Comparison of ENCODE assay signal across 23 cellular contexts in genomic region chr22:42770448-42770726, GRCh38. TPM values are rescaled to one million over a fixed set of nuclear protein-coding genes. Genes with fewer than 3 reads are reported as not detected.
A peak's percentile ranks its signal among the peaks of the same experiment; 100 is the strongest.
DNase-seq lines count a peak whose midpoint lies in the region; TF ChIP-seq lines count a peak whose summit lies in the region.
"Had no signal": no experiment of that assay in that cellular context is flagged by ENCODE, and none has a peak within 500 bp of the region (broad histone marks: within the 10 kb centered on the region; RNA-seq: fewer than 3 reads in every experiment).

No MANE protein-coding gene starts in this region.

- TF ChIP-seq CTCF in OCI-LY3 (IDR thresholded peaks at IDR 0.05; ENCODE audit: low read depth, low read length) (no peak), fibroblast of lung (conservative IDR thresholded peaks at IDR 0.05 in 1 of 2, IDR thresholded peaks at IDR 0.05 in 1 of 2; ENCODE audit: low read depth in 1 of 2, low read length in 2 of 2) (no peak)

- H3K36me3 ChIP-seq in BLaER1 treated with 17β-estradiol and CSF1 and Interleukin-3, amounts not matched to agents 10 nM and 100 nM: no peaks in the 10 kb centered on the region
- H3K36me3 ChIP-seq in OCI-LY3 (replicated peaks; ENCODE audit: low read depth, low read length): no peaks in the 10 kb centered on the region
- H3K36me3 ChIP-seq in fibroblast of lung (ENCODE audit: control insufficient read depth, insufficient read depth, low read length): no peaks in the 10 kb centered on the region
- H3K36me3 ChIP-seq in skeletal muscle satellite cell (ENCODE audit: insufficient read depth, low read length): no peaks in the 10 kb centered on the region
- H3K36me3 ChIP-seq: ascending aorta, heart left ventricle had no signal

- H3K27me3 ChIP-seq in BLaER1 treated with 17β-estradiol and CSF1 and Interleukin-3, amounts not matched to agents 10 nM and 100 nM: peaks cover 0 to 48% (median 0%) of the 10 kb centered on the region in 11 experiments; a peak in 7 of 22 replicates
- H3K27me3 ChIP-seq in OCI-LY3 (ENCODE audit: low read depth, low read length) (peaks cover 26% of the 10 kb centered on the region; the same call in 1 of the 2 replicates), fibroblast of lung (ENCODE audit: control insufficient read depth, insufficient read depth, low read length) (no peaks in the 10 kb centered on the region), skeletal muscle satellite cell (ENCODE audit: control insufficient read depth, insufficient read depth, low read length) (no peaks in the 10 kb centered on the region)
- H3K27me3 ChIP-seq: ascending aorta, heart left ventricle had no signal

- no peaks in the 10 kb centered on the region for H3K4me1 Mint-ChIP-seq in T-helper 2 cell treated with Interferon-gamma antibody and Interleukin-4, amounts not matched to agents 5 μg/mL and 100 μg/mL, for 36 hours (ENCODE audit: low read depth)
- H3K4me1 Mint-ChIP-seq: activated naive CD4-positive, alpha-beta T cell treated with anti-CD3 and anti-CD28 coated beads, Interleukin-2, amount 10 ng/mL, durations not matched to agents 7 days and 5 days had no signal

- H3K79me2 ChIP-seq in OCI-LY3 (ENCODE audit: low read length) (no peaks in the 10 kb centered on the region), fibroblast of lung (ENCODE audit: control insufficient read depth, insufficient read depth, low read length) (no peaks in the 10 kb centered on the region)

- peak overlapping the region in 2 of 11 experiments; percentile 44 to 54; a peak in 2 of 22 replicates for H3K27ac ChIP-seq in BLaER1 treated with 17β-estradiol and CSF1 and Interleukin-3, amounts not matched to agents 10 nM and 100 nM
- H3K27ac ChIP-seq in OCI-LY3 (ENCODE audit: low read length) (peak overlapping the region; percentile 32; the same call in 1 of the 2 replicates), fibroblast of lung (ENCODE audit: insufficient read depth, low read length) (no peak overlapping the region)
- H3K27ac ChIP-seq: ascending aorta, KMS-11 had no signal

- no peaks in the 10 kb centered on the region for H3K27me3 Mint-ChIP-seq in T-helper 2 cell treated with Interferon-gamma antibody and Interleukin-4, amounts not matched to agents 5 μg/mL and 100 μg/mL, for 36 hours (ENCODE audit: low read depth)
- H3K27me3 Mint-ChIP-seq: activated CD8-positive, alpha-beta T cell treated with anti-CD3 and anti-CD28 coated beads for 36 hours had no signal

- no peak overlapping the region; a peak in 1 of 22 replicates for H3K9ac ChIP-seq in BLaER1 treated with 17β-estradiol and CSF1 and Interleukin-3, amounts not matched to agents 10 nM and 100 nM
- H3K9ac ChIP-seq in OCI-LY3 (ENCODE audit: low read length) (peak overlapping the region; percentile 51), fibroblast of lung (ENCODE audit: insufficient read depth, low read length) (no peak overlapping the region), skeletal muscle satellite cell (ENCODE audit: low read depth, low read length) (no peak overlapping the region)
- H3K9ac ChIP-seq: KMS-11 had no signal

- H2AFZ ChIP-seq in OCI-LY3 (ENCODE audit: low read depth, low read length) (no peak overlapping the region), fibroblast of lung (ENCODE audit: low read length) (no peak overlapping the region)

- H3K9me3 Mint-ChIP-seq in T-helper 2 cell treated with Interferon-gamma antibody and Interleukin-4, amounts not matched to agents 5 μg/mL and 100 μg/mL, for 36 hours: no peaks in the 10 kb centered on the region
- H3K9me3 Mint-ChIP-seq: activated CD8-positive, alpha-beta T cell treated with anti-CD3 and anti-CD28 coated beads for 36 hours; activated naive CD4-positive, alpha-beta T cell treated with anti-CD3 and anti-CD28 coated beads, Interleukin-2, amount 10 ng/mL, durations not matched to agents 7 days and 5 days; activated T-cell treated with anti-CD3 and anti-CD28 coated beads, Interleukin-2, amount 50 U/mL, for 24 hours; effector memory CD8-positive, alpha-beta T cell; naive thymus-derived CD8-positive, alpha-beta T cell had no signal

- H3K9me3 ChIP-seq in BLaER1 treated with 17β-estradiol and CSF1 and Interleukin-3, amounts not matched to agents 10 nM and 100 nM (replicated peaks in 1 of 11): 0 out of 22 replicates have a peak, but pooled peaks cover 0 to 5% (median 0%) of the 10 kb centered on the region in 11 experiments
- H3K9me3 ChIP-seq in OCI-LY3 (ENCODE audit: insufficient read depth, low read length) (no peaks in the 10 kb centered on the region), fibroblast of lung (ENCODE audit: control insufficient read depth, insufficient read depth, low read depth, low read length) (no peaks in the 10 kb centered on the region), skeletal muscle satellite cell (replicated peaks; ENCODE audit: low read length) (no peaks in the 10 kb centered on the region)
- H3K9me3 ChIP-seq: ascending aorta, heart left ventricle had no signal

- H3K27ac Mint-ChIP-seq in T-helper 2 cell treated with Interferon-gamma antibody and Interleukin-4, amounts not matched to agents 5 μg/mL and 100 μg/mL, for 36 hours: no peak overlapping the region
- H3K27ac Mint-ChIP-seq: activated CD8-positive, alpha-beta T cell treated with anti-CD3 and anti-CD28 coated beads for 36 hours; activated naive CD4-positive, alpha-beta T cell treated with anti-CD3 and anti-CD28 coated beads, Interleukin-2, amount 10 ng/mL, durations not matched to agents 7 days and 5 days; activated T-cell treated with anti-CD3 and anti-CD28 coated beads, Interleukin-2, amount 50 U/mL, for 24 hours; effector memory CD8-positive, alpha-beta T cell had no signal

- H3K4me3 Mint-ChIP-seq in T-helper 2 cell treated with Interferon-gamma antibody and Interleukin-4, amounts not matched to agents 5 μg/mL and 100 μg/mL, for 36 hours: no peak overlapping the region
- H3K4me3 Mint-ChIP-seq: activated CD8-positive, alpha-beta T cell treated with anti-CD3 and anti-CD28 coated beads for 36 hours; activated naive CD4-positive, alpha-beta T cell treated with anti-CD3 and anti-CD28 coated beads, Interleukin-2, amount 10 ng/mL, durations not matched to agents 7 days and 5 days; activated T-cell treated with anti-CD3 and anti-CD28 coated beads, Interleukin-2, amount 50 U/mL, for 24 hours; effector memory CD8-positive, alpha-beta T cell; naive thymus-derived CD8-positive, alpha-beta T cell had no signal

- peaks cover 21 to 61% (median 56%) of the 10 kb centered on the region in 10 experiments for H3K4me1 ChIP-seq in BLaER1 treated with 17β-estradiol and CSF1 and Interleukin-3, amounts not matched to agents 10 nM and 100 nM
- peaks cover 54% of the 10 kb centered on the region for H3K4me1 ChIP-seq in OCI-LY3 (ENCODE audit: low read length)
- H3K4me1 ChIP-seq in fibroblast of lung (ENCODE audit: control insufficient read depth, extremely low read depth, insufficient read depth, low read length): peaks cover 12% of the 10 kb centered on the region
- peaks cover 19% of the 10 kb centered on the region for H3K4me1 ChIP-seq in skeletal muscle satellite cell (ENCODE audit: control insufficient read depth, insufficient read depth, low read length)

- peak overlapping the region; percentile 79 to 95 (median 89) for H3K4me2 ChIP-seq in BLaER1 treated with 17β-estradiol and CSF1 and Interleukin-3, amounts not matched to agents 10 nM and 100 nM
- H3K4me2 ChIP-seq in OCI-LY3 (ENCODE audit: low read length) (peak overlapping the region; percentile 93), fibroblast of lung (ENCODE audit: extremely low read depth, insufficient read depth, low read length) (peak overlapping the region; percentile 53), skeletal muscle satellite cell (ENCODE audit: low read length) (peak overlapping the region; percentile 82)
- H3K4me2 ChIP-seq: KMS-11 had no signal

- no peak overlapping the region for H3K4me3 ChIP-seq in BLaER1 treated with 17β-estradiol and CSF1 and Interleukin-3, amounts not matched to agents 10 nM and 100 nM
- H3K4me3 ChIP-seq in OCI-LY3 (ENCODE audit: low read length): peak overlapping the region; percentile 74
- H3K4me3 ChIP-seq in fibroblast of lung (replicated peaks in 1 of 4; ENCODE audit: control extremely low read depth in 1 of 4, insufficient read depth in 1 of 4, low read depth in 3 of 4, low read length in 4 of 4): peak overlapping the region in 1 of 4 experiments; percentile 35
- no peak overlapping the region for H3K4me3 ChIP-seq in skeletal muscle satellite cell (ENCODE audit: low read length)
- H3K4me3 ChIP-seq: lung had no signal

- DNase-seq in fibroblast of lung (ENCODE audit: low read depth in 2 of 2) (no peak), hypothalamus (lab: John Stamatoyannopoulos, UW) (no peak), NCI-H2171 (lab: John Stamatoyannopoulos, UW) (no peak), A172 (ENCODE audit: low spot score) (no peak)
- no peak for DNase-seq in T-helper 2 cell treated with Interferon-gamma antibody and Interleukin-4, amounts not matched to agents 5 μg/mL and 100 μg/mL, for 36 hours (ENCODE audit: low spot score)
- DNase-seq: activated CD8-positive, alpha-beta T cell treated with anti-CD3 and anti-CD28 coated beads for 36 hours; activated naive CD4-positive, alpha-beta T cell treated with anti-CD3 and anti-CD28 coated beads, Interleukin-2, amount 10 ng/mL, durations not matched to agents 7 days and 5 days; activated T-cell treated with anti-CD3 and anti-CD28 coated beads, Interleukin-2, amount 50 U/mL, for 24 hours; effector memory CD8-positive, alpha-beta T cell; naive thymus-derived CD8-positive, alpha-beta T cell; NCI-H1092 treated with DMSO at 0.1 percent for 48 hours; NCI-H526 treated with DMSO at 0.1 percent for 48 hours; posterior cingulate gyrus; SHP77; stimulated activated CD8-positive, alpha-beta memory T cell treated with anti-CD3 and anti-CD28 coated beads, Interleukin-4, amount 100 ng/mL, for 48 hours; T-helper 1 cell had no signal

- H4K20me1 ChIP-seq in BLaER1 treated with 17β-estradiol and CSF1 and Interleukin-3, amounts not matched to agents 10 nM and 100 nM: peaks cover 0 to 50% (median 0%) of the 10 kb centered on the region in 11 experiments; a peak in 6 of 22 replicates
- no peaks in the 10 kb centered on the region for H4K20me1 ChIP-seq in OCI-LY3 (ENCODE audit: insufficient read depth, low read length)
- no peaks in the 10 kb centered on the region for H4K20me1 ChIP-seq in fibroblast of lung (ENCODE audit: control insufficient read depth, extremely low read depth, insufficient read depth, low read length)

- H3K36me3 Mint-ChIP-seq in T-helper 2 cell treated with Interferon-gamma antibody and Interleukin-4, amounts not matched to agents 5 μg/mL and 100 μg/mL, for 36 hours (ENCODE audit: low read depth): no peaks in the 10 kb centered on the region
- H3K36me3 Mint-ChIP-seq: activated naive CD4-positive, alpha-beta T cell treated with anti-CD3 and anti-CD28 coated beads, Interleukin-2, amount 10 ng/mL, durations not matched to agents 7 days and 5 days; naive thymus-derived CD8-positive, alpha-beta T cell had no signal

RNA-seq across cellular contexts. Expression of gene A4GALT, which starts 49.7 kb away (rescaled TPM):
- 14.9 and 16.2 TPM in 2 replicates for total RNA-seq in fibroblast of lung
- polyA plus RNA-seq in fibroblast of lung: 6.8 and 9.3 TPM in 2 replicates
- 12.8 and 19.4 TPM in 2 replicates for polyA plus RNA-seq in fibroblast of lung (2012)
- 11.3 and 13.5 TPM in 2 replicates for polyA minus RNA-seq in fibroblast of lung (ENCODE audit: low replicate concordance)
- total RNA-seq in skeletal muscle satellite cell (2012; rRNA removed): 24.3 and 26.6 TPM in 2 replicates
- total RNA-seq in A172 (2014; rRNA removed; shearing (Covaris generic)): 1.8 and 3.4 TPM in 2 replicates
- total RNA-seq: naive thymus-derived CD8-positive, alpha-beta T cell had no signal
- polyA plus RNA-seq: naive thymus-derived CD8-positive, alpha-beta T cell had no signal
